12 cellular contexts compared by ENCODE assay signal in the genomic region with DNA sequence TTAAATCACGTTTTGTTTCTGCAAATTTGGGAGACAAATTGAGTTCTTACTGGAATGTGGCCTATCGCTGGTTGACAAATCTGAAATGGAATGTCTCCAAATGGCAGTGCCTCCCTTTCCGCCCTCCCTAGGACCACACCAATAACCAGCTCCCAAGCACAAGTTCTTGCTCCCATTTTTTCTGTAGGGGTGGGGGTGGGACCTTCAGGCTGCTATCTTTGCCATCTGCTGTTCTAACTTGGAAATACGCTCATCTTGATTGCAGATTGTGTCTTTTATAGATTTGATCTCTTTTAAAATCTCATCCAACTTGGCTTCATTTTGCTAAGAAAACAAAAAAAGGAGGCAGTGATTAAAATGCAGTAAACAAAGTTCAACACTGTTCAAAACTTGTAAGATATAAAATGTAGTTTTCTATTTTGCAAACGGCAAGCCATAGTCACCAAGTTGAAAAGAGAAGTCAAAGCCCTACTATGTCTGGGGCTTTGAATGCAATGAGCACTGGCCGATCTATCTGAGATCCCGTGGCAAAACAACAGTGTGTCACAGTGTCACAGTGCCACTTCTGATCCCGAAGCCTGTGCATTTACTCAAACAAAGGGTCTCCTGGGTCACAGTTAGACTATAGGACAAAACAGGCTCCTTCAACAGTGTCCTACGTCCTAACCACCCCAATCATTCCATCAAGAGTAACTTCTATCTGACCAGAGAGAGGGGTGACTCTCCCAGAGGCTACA. TPM values are rescaled to one million over a fixed set of nuclear protein-coding genes. Genes with fewer than 3 reads are reported as not detected.
DNase-seq lines count a peak whose midpoint lies in the region; ATAC-seq, FAIRE-seq and TF ChIP-seq lines count a peak whose summit lies in the region.
"Had no signal": no experiment of that assay in that cellular context is flagged by ENCODE, and none has a peak within 500 bp of the region (broad histone marks: within the 10 kb centered on the region; RNA-seq: fewer than 3 reads in every experiment).

No MANE protein-coding gene starts in this region.

- no peak overlapping the region for H3K4me3 ChIP-seq in WI38 (ENCODE audit: low read depth, low read length)
- H3K4me3 ChIP-seq in stomach smooth muscle (ENCODE audit: low read length in 2 of 2) = no peak overlapping the region
- H3K4me3 ChIP-seq: suprapubic skin had no signal

- ATAC-seq in foreskin keratinocyte (no peak), HG03469 (IDR thresholded peaks at IDR 0.05; ENCODE audit: unreplicated experiment) (no peak)
- ATAC-seq: activated CD4-positive, CD25-positive, alpha-beta regulatory T cell treated with anti-CD3 and anti-CD28 coated beads, Interleukin-2, amount 50 U/mL, for 24 hours had no signal

- FAIRE-seq in RCC 7860 (lab: Jason Lieb, UNC) = no peak
- FAIRE-seq: A204.1 had no signal

- H3K36me3 Mint-ChIP-seq in T-helper 1 cell treated with Interleukin-12 subunit alpha and Interleukin-12 subunit beta and Interleukin-4 antibody, amounts not matched to agents 30 μg/mL and 1 μg/mL, for 36 hours (ENCODE audit: low read depth) = peaks cover 22% of the 10 kb centered on the region

- H3K4me1 ChIP-seq in foreskin keratinocyte = peaks cover 4% of the 10 kb centered on the region
- peaks cover 23% of the 10 kb centered on the region for H3K4me1 ChIP-seq in stomach smooth muscle (ENCODE audit: control insufficient read depth, insufficient read depth, low read length)

- H3K27me3 ChIP-seq in foreskin keratinocyte = no peaks in the 10 kb centered on the region
- H3K27me3 ChIP-seq in stomach smooth muscle (ENCODE audit: control insufficient read depth in 1 of 2, insufficient read depth in 2 of 2, low read length in 2 of 2) = no peaks in the 10 kb centered on the region
- H3K27me3 ChIP-seq: suprapubic skin had no signal

- peaks cover 51 to 61% of the 10 kb centered on the region in 2 donors for H3K36me3 ChIP-seq in stomach smooth muscle (ENCODE audit: control insufficient read depth in 2 of 2, insufficient read depth in 2 of 2, low read length in 2 of 2)

- H3K9ac ChIP-seq in stomach smooth muscle (ENCODE audit: low read length in 2 of 2) = no peak overlapping the region

- H3K27ac Mint-ChIP-seq in T-helper 1 cell treated with Interleukin-12 subunit alpha and Interleukin-12 subunit beta and Interleukin-4 antibody, amounts not matched to agents 30 μg/mL and 1 μg/mL, for 36 hours = peak overlapping the region; percentile 45

- H3K4me3 Mint-ChIP-seq in T-helper 1 cell treated with Interleukin-12 subunit alpha and Interleukin-12 subunit beta and Interleukin-4 antibody, amounts not matched to agents 30 μg/mL and 1 μg/mL, for 36 hours = no peak overlapping the region

- TF ChIP-seq CTCF in WI38 (IDR thresholded peaks at IDR 0.05; ENCODE audit: low read depth, low read length) = 0 out of 2 replicates have a peak, but pooled peaks have one; percentile 10
- TF ChIP-seq CTCF in foreskin keratinocyte (conservative IDR thresholded peaks at IDR 0.05) = peak; percentile 24

- H3K27ac ChIP-seq in foreskin keratinocyte (no peak overlapping the region), stomach smooth muscle (ENCODE audit: low read length) (peak overlapping the region; percentile 46)
- H3K27ac ChIP-seq: suprapubic skin had no signal

- H3K27me3 Mint-ChIP-seq in T-helper 1 cell treated with Interleukin-12 subunit alpha and Interleukin-12 subunit beta and Interleukin-4 antibody, amounts not matched to agents 30 μg/mL and 1 μg/mL, for 36 hours (ENCODE audit: low read depth) = no peaks in the 10 kb centered on the region
- H3K27me3 Mint-ChIP-seq: activated naive CD8-positive, alpha-beta T cell had no signal

- DNase-seq in T-helper 1 cell (no peak), foreskin keratinocyte (no peak), GDM1 (lab: John Stamatoyannopoulos, UW) (no peak), RCC 7860 (ENCODE audit: low spot score) (no peak)

- peaks cover 27% of the 10 kb centered on the region for H3K4me1 Mint-ChIP-seq in T-helper 1 cell treated with Interleukin-12 subunit alpha and Interleukin-12 subunit beta and Interleukin-4 antibody, amounts not matched to agents 30 μg/mL and 1 μg/mL, for 36 hours (ENCODE audit: low read depth)

- H3K9me3 Mint-ChIP-seq in T-helper 1 cell treated with Interleukin-12 subunit alpha and Interleukin-12 subunit beta and Interleukin-4 antibody, amounts not matched to agents 30 μg/mL and 1 μg/mL, for 36 hours = no peaks in the 10 kb centered on the region

- H3K9me3 ChIP-seq in stomach smooth muscle (ENCODE audit: control insufficient read depth in 2 of 2, low read length in 2 of 2) = no peaks in the 10 kb centered on the region
- H3K9me3 ChIP-seq: suprapubic skin had no signal

RNA-seq across cellular contexts. Expression of gene SELPLG, which starts 13.7 kb away (rescaled TPM):
- total RNA-seq in foreskin keratinocyte = 0.25 and 0.34 TPM in 2 replicates
- 0.47 and 0.52 TPM in 2 replicates for polyA plus RNA-seq in foreskin keratinocyte

RNA-seq across cellular contexts. Expression of gene TMEM119, which starts 49.5 kb away (rescaled TPM):
- not detected in 2 replicates for total RNA-seq in foreskin keratinocyte
- polyA plus RNA-seq in foreskin keratinocyte = 0.04 TPM in 1 of 2 replicates, not detected in the other
